In the genomic region with DNA sequence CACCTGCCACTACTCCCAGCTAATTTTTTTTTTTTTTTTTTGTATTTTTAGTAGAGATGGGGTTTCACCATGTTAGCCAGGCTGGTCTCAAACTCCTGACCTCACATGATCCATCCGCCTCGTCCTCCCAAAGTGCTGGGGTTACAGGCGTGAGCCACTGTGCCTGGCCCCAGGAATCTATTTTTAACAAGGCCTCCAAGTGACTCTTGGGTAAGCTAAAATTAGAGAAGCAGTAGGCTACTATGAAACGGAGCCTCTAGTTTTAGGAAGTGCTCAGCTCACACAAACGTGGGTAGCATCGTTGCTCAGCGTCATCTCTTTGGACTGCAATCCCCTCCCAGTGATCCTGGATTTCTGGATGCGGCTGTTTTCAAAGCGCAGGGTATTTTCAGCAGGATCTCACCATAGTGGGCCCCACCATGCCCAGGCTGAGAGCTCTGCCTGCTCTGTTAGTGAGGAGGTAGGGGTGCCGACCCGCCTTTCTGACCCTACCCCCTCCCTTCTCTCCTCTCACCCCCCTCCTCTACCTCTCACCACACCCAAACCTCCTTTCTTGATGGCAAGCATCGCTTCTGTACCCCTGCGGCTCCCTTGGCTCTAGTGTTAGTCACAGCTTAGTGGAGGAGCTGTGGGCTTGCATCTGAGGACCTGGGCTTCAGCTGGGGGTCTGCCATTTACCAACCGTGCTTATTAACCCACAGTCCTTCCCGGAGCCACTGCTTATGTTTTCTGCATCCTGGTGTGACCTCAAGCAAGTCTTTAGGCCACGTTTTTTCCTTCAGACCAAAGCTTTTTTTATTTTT, we compare ENCODE assay signal across 15 cellular contexts. TPM values are rescaled to one million over a fixed set of nuclear protein-coding genes. Genes with fewer than 3 reads are reported as not detected.
DNase-seq lines count a peak whose midpoint lies in the region; ATAC-seq and TF ChIP-seq lines count a peak whose summit lies in the region.
"Had no signal": no experiment of that assay in that cellular context is flagged by ENCODE, and none has a peak within 500 bp of the region (broad histone marks: within the 10 kb centered on the region; RNA-seq: fewer than 3 reads in every experiment).

No MANE protein-coding gene starts in this region.

- peaks cover 0 to 7% of the 10 kb centered on the region in 2 donors for H3K4me1 Mint-ChIP-seq in natural killer cell
- H3K4me1 Mint-ChIP-seq in natural killer cell treated with Interleukin-12 subunit alpha and Interleukin-12 subunit beta and Interleukin-15 and Interleukin-18, amount 100 ng/mL, for 72 hours (ENCODE audit: low read depth in 2 of 2) = no peaks in the 10 kb centered on the region

- no peaks in the 10 kb centered on the region for H3K36me3 ChIP-seq in right atrium auricular region
- no peaks in the 10 kb centered on the region for H3K36me3 ChIP-seq in Karpas-422 (ENCODE audit: insufficient read depth, low read length)
- H3K36me3 ChIP-seq in BE2C = no peaks in the 10 kb centered on the region
- H3K36me3 ChIP-seq: adrenal gland, prostate gland had no signal

- H3K4me2 ChIP-seq in Karpas-422 (ENCODE audit: low read depth, low read length, poor library complexity, severe bottlenecking) = no peak overlapping the region

- no peaks in the 10 kb centered on the region for H4K20me1 ChIP-seq in Karpas-422 (ENCODE audit: insufficient read depth, low read depth, low read length)

- DNase-seq in natural killer cell (no peak), SKM-1 (lab: John Stamatoyannopoulos, UW; ENCODE audit: unreplicated experiment) (peak; percentile 79), right atrium auricular region (ENCODE audit: low spot score) (no peak), Karpas-422 (no peak), dermis blood vessel endothelial cell (no peak), BE2C (no peak), foreskin melanocyte (no peak)
- no peak for DNase-seq in natural killer cell treated with Interleukin-12 subunit alpha and Interleukin-12 subunit beta and Interleukin-15 and Interleukin-18, amount 100 ng/mL, for 72 hours (ENCODE audit: low spot score)
- DNase-seq: cortex of kidney, DMS79 treated with DMSO at 0.1 percent for 48 hours, midbrain, NCI-H1048, NCI-H446 had no signal

- H3K9me3 ChIP-seq in right atrium auricular region (no peaks in the 10 kb centered on the region), Karpas-422 (ENCODE audit: low read length) (no peaks in the 10 kb centered on the region), BE2C (no peaks in the 10 kb centered on the region)
- H3K9me3 ChIP-seq: adrenal gland, prostate gland had no signal

- H3K9ac ChIP-seq in Karpas-422 (ENCODE audit: low read length) = no peak overlapping the region

- H3K4me3 ChIP-seq in right atrium auricular region = peak overlapping the region in 1 of 2 donors; percentile 9
- H3K4me3 ChIP-seq in Karpas-422 (ENCODE audit: low read length) = no peak overlapping the region
- no peak overlapping the region for H3K4me3 ChIP-seq in BE2C (ENCODE audit: low read depth, low read length)

- no peaks in the 10 kb centered on the region for H3K9me3 Mint-ChIP-seq in natural killer cell
- no peaks in the 10 kb centered on the region for H3K9me3 Mint-ChIP-seq in natural killer cell treated with Interleukin-12 subunit alpha and Interleukin-12 subunit beta and Interleukin-15 and Interleukin-18, amount 100 ng/mL, for 72 hours

- peaks cover 0 to 37% of the 10 kb centered on the region in 2 donors for H3K4me1 ChIP-seq in right atrium auricular region
- H3K4me1 ChIP-seq in Karpas-422 (ENCODE audit: low read length) = peaks cover 5% of the 10 kb centered on the region; the same call in 1 of the 2 replicates
- H3K4me1 ChIP-seq in BE2C = no peaks in the 10 kb centered on the region
- H3K4me1 ChIP-seq: prostate gland had no signal

- no peaks in the 10 kb centered on the region for H3K27me3 ChIP-seq in right atrium auricular region
- no peaks in the 10 kb centered on the region for H3K27me3 ChIP-seq in Karpas-422 (ENCODE audit: low read length)
- H3K27me3 ChIP-seq in BE2C = peaks cover 17% of the 10 kb centered on the region
- H3K27me3 ChIP-seq: adrenal gland had no signal

- H3K79me2 ChIP-seq in Karpas-422 (ENCODE audit: low read length) = no peaks in the 10 kb centered on the region

- intact Hi-C loops in natural killer cell (cut with micrococcal nuclease) = no loop called here

- H3K27me3 Mint-ChIP-seq in natural killer cell (ENCODE audit: low read depth in 2 of 2) = peaks cover 8 to 9% of the 10 kb centered on the region in 2 donors
- H3K27me3 Mint-ChIP-seq in natural killer cell treated with Interleukin-12 subunit alpha and Interleukin-12 subunit beta and Interleukin-15 and Interleukin-18, amount 100 ng/mL, for 72 hours = peaks cover 12 to 14% of the 10 kb centered on the region in 2 donors

- no peak for ATAC-seq in natural killer cell
- no peak for ATAC-seq in natural killer cell treated with Interleukin-12 subunit alpha and Interleukin-12 subunit beta and Interleukin-15 and Interleukin-18, amount 100 ng/mL, for 72 hours

- TF ChIP-seq CTCF in natural killer cell (IDR thresholded peaks at IDR 0.05) = no peak
- no peak for TF ChIP-seq CTCF in right atrium auricular region (IDR thresholded peaks at IDR 0.05)
- TF ChIP-seq CTCF in BE2C (IDR thresholded peaks at IDR 0.05; ENCODE audit: low read depth, low read length) = no peak

- no peaks in the 10 kb centered on the region for H3K36me3 Mint-ChIP-seq in natural killer cell
- no peaks in the 10 kb centered on the region for H3K36me3 Mint-ChIP-seq in natural killer cell treated with Interleukin-12 subunit alpha and Interleukin-12 subunit beta and Interleukin-15 and Interleukin-18, amount 100 ng/mL, for 72 hours

- H3K4me3 Mint-ChIP-seq in natural killer cell = peak overlapping the region; percentile 22
- H3K4me3 Mint-ChIP-seq in natural killer cell treated with Interleukin-12 subunit alpha and Interleukin-12 subunit beta and Interleukin-15 and Interleukin-18, amount 100 ng/mL, for 72 hours = no peak overlapping the region

- no peak overlapping the region for H2AFZ ChIP-seq in Karpas-422 (ENCODE audit: low read length)

- peak overlapping the region; percentile 95 to 96 for H3K27ac ChIP-seq in right atrium auricular region
- no peak overlapping the region for H3K27ac ChIP-seq in Karpas-422 (ENCODE audit: low read length)

- H3K9me2 ChIP-seq in Karpas-422 (replicated peaks; ENCODE audit: insufficient read depth, low read length) = no peaks in the 10 kb centered on the region

- H3K27ac Mint-ChIP-seq in natural killer cell = no peak overlapping the region
- H3K27ac Mint-ChIP-seq in natural killer cell treated with Interleukin-12 subunit alpha and Interleukin-12 subunit beta and Interleukin-15 and Interleukin-18, amount 100 ng/mL, for 72 hours = no peak overlapping the region

RNA-seq across cellular contexts. Expression of a gene that starts 34.2 kb away (rescaled TPM):
- total RNA-seq in natural killer cell (under 1 TPM in 1 of 3 donors, not detected in 2; 0.18 TPM), right atrium auricular region (1 to 10 TPM; 3.2 to 8.5 TPM), dermis blood vessel endothelial cell (under 0.01 TPM in 1 of 2 replicates, not detected in the other)
- total RNA-seq in natural killer cell treated with Interleukin-12 subunit alpha and Interleukin-12 subunit beta and Interleukin-15 and Interleukin-18, amount 100 ng/mL, for 72 hours = under 1 TPM; 0.05 to 0.33 TPM
- total RNA-seq in Karpas-422 (2014; rRNA removed; shearing (Covaris generic); ENCODE audit: low replicate concordance) = 5.0 and 5.8 TPM in 2 replicates
- polyA plus RNA-seq in BE2C (2012; ENCODE audit: insufficient read depth, insufficient read length, low read depth) = not detected
- total RNA-seq: adrenal gland had no signal
